In genomic region chrX:123771449-123772064, GRCh38 we compare ENCODE assay signal across 14 cellular contexts. TPM values are rescaled to one million over a fixed set of nuclear protein-coding genes. Genes with fewer than 3 reads are reported as not detected.
DNase-seq lines count a peak whose midpoint lies in the region; ATAC-seq, FAIRE-seq and TF ChIP-seq lines count a peak whose summit lies in the region.
"Had no signal": no experiment of that assay in that cellular context is flagged by ENCODE, and none has a peak within 500 bp of the region (broad histone marks: within the 10 kb centered on the region; RNA-seq: fewer than 3 reads in every experiment).

No MANE protein-coding gene starts in this region.

- peak; percentile 81 for FAIRE-seq in kidney (lab: Jason Lieb, UNC)

- no peaks in the 10 kb centered on the region for H3K4me1 ChIP-seq in kidney (ENCODE audit: control insufficient read depth in 1 of 2, insufficient read depth in 1 of 2, low read depth in 1 of 2, low read length in 2 of 2)

- ATAC-seq in GM19463 (IDR thresholded peaks at IDR 0.05; ENCODE audit: unreplicated experiment) (peak; percentile 80), HG03066 (IDR thresholded peaks at IDR 0.05; ENCODE audit: low read depth, unreplicated experiment) (peak; percentile 80), GM21367 (IDR thresholded peaks at IDR 0.05; ENCODE audit: unreplicated experiment) (no peak), GM21390 (IDR thresholded peaks at IDR 0.05; ENCODE audit: unreplicated experiment) (no peak)
- ATAC-seq: activated T-cell treated with anti-CD3 and anti-CD28 coated beads, Interleukin-2, amount 50 U/mL, for 4 hours; mucosa of descending colon; stimulated activated memory B cell treated with anti-CD40 and anti-IgM and Interleukin-4, amounts not matched to agents 10 μg/mL and 1 μg/mL and 100 μg/mL, for 72 hours had no signal

- H3K36me3 ChIP-seq in kidney (ENCODE audit: control insufficient read depth in 1 of 2, insufficient read depth in 2 of 2, low read length in 2 of 2): no peaks in the 10 kb centered on the region

- H3K4me3 ChIP-seq in kidney (ENCODE audit: low read length in 2 of 2): no peak overlapping the region
- H3K4me3 ChIP-seq: mucosa of descending colon had no signal

- H3K9ac ChIP-seq in kidney (ENCODE audit: low read length in 2 of 2): no peak overlapping the region

- intact Hi-C loops in kidney (cut with DNase I): no loop called here

- no peak overlapping the region for H3K27ac ChIP-seq in kidney (ENCODE audit: low read depth in 2 of 2, low read length in 2 of 2)

- DNase-seq in DMS53 treated with DMSO at 0.1 percent for 48 hours (lab: John Stamatoyannopoulos, UW; ENCODE audit: unreplicated experiment) (peak; percentile 46), kidney (no peak), DMS153 treated with DMSO at 0.1 percent for 48 hours (lab: John Stamatoyannopoulos, UW; ENCODE audit: unreplicated experiment) (no peak)
- no peak for DNase-seq in stimulated activated naive CD4-positive, alpha-beta T cell treated with Interleukin-2 at 50 U/mL for 16 hours (lab: John Stamatoyannopoulos, UW)
- DNase-seq: activated CD4-positive, CD25-positive, alpha-beta regulatory T cell; activated T-cell treated with anti-CD3 and anti-CD28 coated beads, Interleukin-2, amount 50 U/mL, for 4 hours; amniotic stem cell; mucosa of descending colon; stimulated activated CD4-positive, alpha-beta T cell treated with anti-CD3 and anti-CD28 coated beads, Interleukin-4, amount 100 ng/mL, for 1 hour had no signal

- no peak for TF ChIP-seq CTCF in kidney (IDR thresholded peaks at IDR 0.05; ENCODE audit: borderline replicate concordance, extremely low read depth, insufficient read depth)

- no peaks in the 10 kb centered on the region for H3K9me3 ChIP-seq in kidney (ENCODE audit: control insufficient read depth in 1 of 2, low read length in 2 of 2)
- H3K9me3 ChIP-seq: mucosa of descending colon had no signal

RNA-seq across cellular contexts. Expression of gene THOC2, which starts 38.7 kb away (rescaled TPM):
- 66.6 TPM for total RNA-seq in kidney
- 18.8 TPM for polyA plus RNA-seq in kidney (ENCODE audit: insufficient read depth, low read depth, low replicate concordance)

Comparison
In these comparisons a context has a peak if more than half of its experiments do, and no peak if none do; other contexts are left out.
1. ATAC-seq: peak in GM19463 (single experiment) and HG03066 (single experiment); none in GM21367 (single experiment) and GM21390 (single experiment).